Comparison of ENCODE assay signal across 23 cellular contexts in the genomic region with DNA sequence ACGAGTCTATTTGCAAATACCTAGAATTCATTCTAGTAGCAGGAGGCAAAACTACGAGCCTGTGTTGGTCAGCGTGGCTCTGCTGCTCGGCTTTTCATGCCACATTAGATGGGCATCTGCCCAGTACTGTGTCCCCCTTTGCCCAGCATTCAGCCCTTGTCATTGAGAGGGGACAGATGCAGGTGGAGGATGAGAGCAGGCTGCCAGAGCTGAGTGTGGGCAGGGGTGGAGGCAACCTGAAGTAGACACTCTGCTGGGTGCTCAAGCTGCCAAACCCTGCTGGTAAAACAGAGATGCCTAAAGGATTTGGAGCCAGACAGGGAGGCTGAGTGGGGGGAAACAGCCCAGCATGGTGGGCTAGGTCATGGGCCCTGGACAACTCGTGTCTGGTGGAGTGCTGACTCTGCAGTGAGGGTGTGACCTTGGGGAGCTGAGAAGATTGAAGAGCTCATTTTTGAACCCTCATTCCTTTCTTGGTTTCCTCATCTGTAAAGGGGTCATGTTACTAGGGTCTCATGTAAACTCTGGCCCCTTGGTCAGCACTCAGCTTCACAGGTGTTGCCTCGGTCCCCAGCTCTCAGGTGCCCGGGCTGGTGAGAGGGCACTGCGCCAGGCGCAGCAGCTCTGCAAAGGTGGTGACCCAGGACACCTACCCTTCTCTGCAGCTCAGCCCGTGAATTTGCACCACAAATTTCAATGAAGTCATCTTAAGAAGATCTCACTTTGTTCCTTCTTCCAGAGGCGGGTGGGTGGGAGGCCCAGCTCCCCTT.
A peak's percentile ranks its signal among the peaks of the same experiment; 100 is the strongest.
DNase-seq lines count a peak whose midpoint lies in the region; ATAC-seq, FAIRE-seq and TF ChIP-seq lines count a peak whose summit lies in the region.
"Had no signal": no experiment of that assay in that cellular context is flagged by ENCODE, and none has a peak within 500 bp of the region (broad histone marks: within the 10 kb centered on the region; RNA-seq: fewer than 3 reads in every experiment).

No MANE protein-coding gene starts in this region.

- no peak for TF ChIP-seq POLR2A in body of pancreas (IDR thresholded peaks at IDR 0.05)

- H3K27ac Mint-ChIP-seq in GM23338 = no peak overlapping the region
- peak overlapping the region; percentile 31 for H3K27ac Mint-ChIP-seq in stimulated activated naive B cell treated with anti-CD40 and anti-IgM and Interleukin-4, amounts not matched to agents 10 μg/mL and 1 μg/mL and 100 μg/mL, for 72 hours
- H3K27ac Mint-ChIP-seq: activated CD4-positive, alpha-beta memory T cell treated with anti-CD3 and anti-CD28 coated beads for 36 hours; activated naive CD4-positive, alpha-beta T cell treated with anti-CD3 and anti-CD28 coated beads for 36 hours; H9 had no signal

- no peak overlapping the region for H3K27ac ChIP-seq in left ventricle myocardium inferior (replicated peaks)
- H3K27ac ChIP-seq in GM23338 (ENCODE audit: low read depth) = no peak overlapping the region
- H3K27ac ChIP-seq in kidney (ENCODE audit: low read depth in 2 of 2, low read length in 2 of 2) = no peak overlapping the region
- no peak overlapping the region for H3K27ac ChIP-seq in body of pancreas
- H3K27ac ChIP-seq: left lung, PC-9, thoracic aorta had no signal

- TF ChIP-seq CTCF in left ventricle myocardium inferior (IDR thresholded peaks at IDR 0.05; ENCODE audit: borderline replicate concordance) (no peak), GM23338 (conservative IDR thresholded peaks at IDR 0.05; ENCODE audit: low read depth in 2 of 2) (no peak), kidney (IDR thresholded peaks at IDR 0.05; ENCODE audit: borderline replicate concordance, extremely low read depth, insufficient read depth) (no peak), body of pancreas (IDR thresholded peaks at IDR 0.05) (no peak)

- H3K36me3 Mint-ChIP-seq in GM23338 (ENCODE audit: low read depth) = no peaks in the 10 kb centered on the region
- H3K36me3 Mint-ChIP-seq in stimulated activated naive B cell treated with anti-CD40 and anti-IgM and Interleukin-4, amounts not matched to agents 10 μg/mL and 1 μg/mL and 100 μg/mL, for 72 hours = peaks cover 0 to 2% of the 10 kb centered on the region in 2 donors
- H3K36me3 Mint-ChIP-seq: activated CD4-positive, alpha-beta memory T cell treated with anti-CD3 and anti-CD28 coated beads for 36 hours had no signal

- H3K4me3 ChIP-seq in left ventricle myocardium inferior (no peak overlapping the region), GM23338 (no peak overlapping the region), kidney (ENCODE audit: low read length in 2 of 2) (no peak overlapping the region), body of pancreas (no peak overlapping the region)
- H3K4me3 ChIP-seq: GM12878, left lung, PC-9, thoracic aorta had no signal

- WGBS in body of pancreas, 2 donors = 77% methylated on average over 5 to 11 of the region's 11 CpGs

- in situ Hi-C loops in ACHN (cut with HindIII; ENCODE audit: low pct_ligation_motif_present, low pct_unique_long_range_greater_than_20kb, low sequenced_read_pairs) = no loop called here

- no peaks in the 10 kb centered on the region for H3K79me2 ChIP-seq in GM23338 (replicated peaks; ENCODE audit: insufficient read depth)

- peaks cover 33% of the 10 kb centered on the region for H3K27me3 Mint-ChIP-seq in GM23338 (ENCODE audit: insufficient read depth, low read depth, poor library complexity)
- H3K27me3 Mint-ChIP-seq in stimulated activated naive B cell treated with anti-CD40 and anti-IgM and Interleukin-4, amounts not matched to agents 10 μg/mL and 1 μg/mL and 100 μg/mL, for 72 hours = peaks cover 55 to 56% of the 10 kb centered on the region in 2 donors

- FAIRE-seq in kidney (lab: Jason Lieb, UNC) = no peak
- FAIRE-seq: GM12878, small intestine had no signal

- peaks cover 8% of the 10 kb centered on the region for H3K4me1 ChIP-seq in left ventricle myocardium inferior
- H3K4me1 ChIP-seq in GM23338 (ENCODE audit: insufficient read depth) = peaks cover 8% of the 10 kb centered on the region; the same call in 1 of the 2 replicates
- H3K4me1 ChIP-seq in kidney (ENCODE audit: control insufficient read depth in 1 of 2, insufficient read depth in 1 of 2, low read depth in 1 of 2, low read length in 2 of 2) = no peaks in the 10 kb centered on the region
- H3K4me1 ChIP-seq in body of pancreas = no peaks in the 10 kb centered on the region
- H3K4me1 ChIP-seq: left lung had no signal

- ATAC-seq in Right ventricle myocardium superior (ENCODE audit: poor library complexity) = no peak
- no peak for ATAC-seq in GM23338
- no peak for ATAC-seq in stimulated activated naive B cell treated with anti-CD40 and anti-IgM and Interleukin-4, amounts not matched to agents 10 μg/mL and 1 μg/mL and 100 μg/mL, for 72 hours (replicated peaks)
- ATAC-seq in body of pancreas = no peak
- ATAC-seq in GM21360 (IDR thresholded peaks at IDR 0.05; ENCODE audit: unreplicated experiment) = no peak
- ATAC-seq: left lung; stimulated activated naive CD8-positive, alpha-beta T cell treated with anti-CD3 and anti-CD28 coated beads, Interleukin-15, Interleukin-2, amounts not matched to agents 100 U/mL and 50 U/mL, for 24 hours had no signal

- DNase-seq in Right ventricle myocardium superior (peak; percentile 21), left ventricle myocardium inferior (no peak), GM23338 (ENCODE audit: low spot score) (no peak), kidney (peak; percentile 41), ACHN (no peak), body of pancreas (no peak)
- DNase-seq in stimulated activated naive B cell treated with anti-CD40 and anti-IgM and Interleukin-4, amounts not matched to agents 10 μg/mL and 1 μg/mL and 100 μg/mL, for 72 hours = no peak
- DNase-seq: activated CD4-positive, CD25-positive, alpha-beta regulatory T cell treated with anti-CD3 and anti-CD28 coated beads, Interleukin-2, amount 50 U/mL, for 72 hours; activated CD8-positive, alpha-beta memory T cell treated with anti-CD3 and anti-CD28 coated beads, Interleukin-2, amount 50 U/mL, for 4 hours; DMS 273 treated with DMSO at 0.1 percent for 48 hours; Karpas-422; NCI-H2029 treated with DMSO at 0.1 percent for 48 hours; occipital lobe; PC-9; small intestine had no signal

- intact Hi-C loops in Right ventricle myocardium superior (cut with DNase I) = no loop called here
- intact Hi-C loops in left ventricle myocardium inferior (cut with micrococcal nuclease) = no loop called here
- intact Hi-C loops in kidney (cut with DNase I) = no loop called here
- intact Hi-C loops in body of pancreas (cut with DNase I) = no loop called here

- H3K4me2 ChIP-seq in GM23338 = no peak overlapping the region
- H3K4me2 ChIP-seq: PC-9 had no signal

- no peak overlapping the region for H3K9ac ChIP-seq in kidney (ENCODE audit: low read length in 2 of 2)

- H3K36me3 ChIP-seq in left ventricle myocardium inferior (no peaks in the 10 kb centered on the region), GM23338 (ENCODE audit: insufficient read depth) (no peaks in the 10 kb centered on the region), kidney (ENCODE audit: control insufficient read depth in 1 of 2, insufficient read depth in 2 of 2, low read length in 2 of 2) (no peaks in the 10 kb centered on the region), body of pancreas (replicated peaks in 1 of 2; ENCODE audit: insufficient read depth in 1 of 2, low read depth in 2 of 2) (no peaks in the 10 kb centered on the region)
- H3K36me3 ChIP-seq: left lung, thoracic aorta had no signal

- H3K27me3 ChIP-seq in left ventricle myocardium inferior (ENCODE audit: low read depth) (peaks cover 92% of the 10 kb centered on the region), GM23338 (ENCODE audit: insufficient read depth) (peaks cover 29% of the 10 kb centered on the region), body of pancreas (peaks cover 0 to 5% of the 10 kb centered on the region in 2 donors)

- H3K4me3 Mint-ChIP-seq in GM23338 = peak overlapping the region; percentile 7; the same call in 1 of the 3 replicates
- H3K4me3 Mint-ChIP-seq in stimulated activated naive B cell treated with anti-CD40 and anti-IgM and Interleukin-4, amounts not matched to agents 10 μg/mL and 1 μg/mL and 100 μg/mL, for 72 hours = no peak overlapping the region
- H3K4me3 Mint-ChIP-seq: activated CD4-positive, alpha-beta memory T cell treated with anti-CD3 and anti-CD28 coated beads for 36 hours had no signal

- no peak overlapping the region for H2AFZ ChIP-seq in GM23338
- H2AFZ ChIP-seq: PC-9 had no signal

- peaks cover 8% of the 10 kb centered on the region for H3K4me1 Mint-ChIP-seq in GM23338
- peaks cover 3 to 5% of the 10 kb centered on the region in 2 donors for H3K4me1 Mint-ChIP-seq in stimulated activated naive B cell treated with anti-CD40 and anti-IgM and Interleukin-4, amounts not matched to agents 10 μg/mL and 1 μg/mL and 100 μg/mL, for 72 hours

- H3K9me3 Mint-ChIP-seq in GM23338 = no peaks in the 10 kb centered on the region
- H3K9me3 Mint-ChIP-seq in stimulated activated naive B cell treated with anti-CD40 and anti-IgM and Interleukin-4, amounts not matched to agents 10 μg/mL and 1 μg/mL and 100 μg/mL, for 72 hours = peaks cover 0 to 3% of the 10 kb centered on the region in 2 donors
- H3K9me3 Mint-ChIP-seq: activated CD4-positive, alpha-beta memory T cell treated with anti-CD3 and anti-CD28 coated beads for 36 hours; activated naive CD4-positive, alpha-beta T cell treated with anti-CD3 and anti-CD28 coated beads for 36 hours had no signal

- H3K9me3 ChIP-seq in left ventricle myocardium inferior (replicated peaks) (peaks cover 9% of the 10 kb centered on the region), kidney (ENCODE audit: control insufficient read depth in 1 of 2, low read length in 2 of 2) (peaks cover 0 to 4% of the 10 kb centered on the region in 2 donors), body of pancreas (no peaks in the 10 kb centered on the region)
- H3K9me3 ChIP-seq: thoracic aorta had no signal

- no peaks in the 10 kb centered on the region for H3F3A ChIP-seq in GM23338 (replicated peaks; ENCODE audit: low read depth)

- H4K20me1 ChIP-seq in GM23338 (replicated peaks; ENCODE audit: insufficient read depth) = no peaks in the 10 kb centered on the region; the same call in 1 of the 2 replicates

- H3K9me2 ChIP-seq in GM23338 (ENCODE audit: insufficient read depth) = no peaks in the 10 kb centered on the region

TF ChIP-seq in GM23338, 12 proteins besides CTCF, POLR2A, EP300 and RAD21:
- TF ChIP-seq NANOG (IDR thresholded peaks at IDR 0.05; ENCODE audit: borderline replicate concordance) = no peak
- TF ChIP-seq POLR2AphosphoS5 (IDR thresholded peaks at IDR 0.05; ENCODE audit: low read depth) = no peak
- no peak for TF ChIP-seq ZNF331 (CRISPR knock-in tag; IDR thresholded peaks at IDR 0.05; ENCODE audit: low read depth)
- TF ChIP-seq JUNB (IDR thresholded peaks at IDR 0.05; ENCODE audit: unreplicated experiment) = no peak
- no peak for TF ChIP-seq CREB1 (CRISPR knock-in tag; IDR thresholded peaks at IDR 0.05; ENCODE audit: low read depth)
TF ChIP-seq in GM23338: peak in this region for 0.

Comparison
In these comparisons a context has a peak if more than half of its experiments do, and no peak if none do; other contexts are left out.
1. DNase-seq: peak in Right ventricle myocardium superior (single experiment) and kidney (single experiment); none in left ventricle myocardium inferior (single experiment), GM23338 (single experiment), stimulated activated naive B cell treated with anti-CD40 and anti-IgM and Interleukin-4, amounts not matched to agents 10 μg/mL and 1 μg/mL and 100 μg/mL, for 72 hours (single experiment), ACHN (single experiment) and body of pancreas (0 of 4).